Comparison of ENCODE assay signal across 22 cellular contexts in genomic region chr2:161556440-161556839, GRCh38.
DNase-seq lines count a peak whose midpoint lies in the region; ATAC-seq and TF ChIP-seq lines count a peak whose summit lies in the region.
"Had no signal": no experiment of that assay in that cellular context is flagged by ENCODE, and none has a peak within 500 bp of the region (broad histone marks: within the 10 kb centered on the region; RNA-seq: fewer than 3 reads in every experiment).

No MANE protein-coding gene starts in this region.

- no peak overlapping the region for H3K4me2 ChIP-seq in DOHH2 (ENCODE audit: low read length)

- no peaks in the 10 kb centered on the region for H3K9me2 ChIP-seq in DOHH2 (replicated peaks; ENCODE audit: control insufficient read depth, low read length)

- H3K27me3 ChIP-seq in DOHH2 (ENCODE audit: control insufficient read depth, low read length) = no peaks in the 10 kb centered on the region
- no peaks in the 10 kb centered on the region for H3K27me3 ChIP-seq in lower lobe of right lung (ENCODE audit: low read depth)
- H3K27me3 ChIP-seq: brain microvascular endothelial cell, dorsolateral prefrontal cortex, heart right ventricle, right atrium auricular region had no signal

- intact Hi-C loops in lower lobe of right lung (cut with DNase I) = no loop called here
- intact Hi-C loops in left ventricle myocardium superior (cut with micrococcal nuclease) = no loop called here

- TF ChIP-seq CTCF in DOHH2 (IDR thresholded peaks at IDR 0.05; ENCODE audit: low read depth, low read length, poor library complexity, severe bottlenecking) (peak; percentile 21), lower lobe of right lung (IDR thresholded peaks at IDR 0.05) (no peak)

- H3F3A ChIP-seq in DOHH2 (ENCODE audit: control insufficient read depth, insufficient read depth) = no peaks in the 10 kb centered on the region

- DNase-seq in HT1080 (ENCODE audit: low read depth) (peak; percentile 20), SK-MEL-5 (ENCODE audit: low read depth, low spot score) (peak; percentile 7), lower lobe of right lung (no peak), left ventricle myocardium superior (no peak), NCI-H2107 (lab: John Stamatoyannopoulos, UW) (no peak)
- no peak for DNase-seq in effector CD4-positive, alpha-beta T cell
- DNase-seq: activated T-cell treated with anti-CD3 and anti-CD28 coated beads, Interleukin-2, amount 50 U/mL, for 1 hour; brain microvascular endothelial cell; dorsolateral prefrontal cortex; GDM1; GOT3; heart right ventricle; islet precursor cell; NCI-H2029; NCI-H510A treated with DMSO at 0.1 percent for 48 hours; stimulated activated naive CD8-positive, alpha-beta T cell treated with anti-CD3 and anti-CD28 coated beads, Interleukin-15, amount 100 ng/mL, for 72 hours; T-helper 2 cell had no signal

- no peaks in the 10 kb centered on the region for H3K36me3 ChIP-seq in DOHH2 (ENCODE audit: control insufficient read depth, low read length)
- H3K36me3 ChIP-seq in lower lobe of right lung = no peaks in the 10 kb centered on the region
- H3K36me3 ChIP-seq: brain microvascular endothelial cell, heart right ventricle, right atrium auricular region had no signal

- no peaks in the 10 kb centered on the region for H3K79me2 ChIP-seq in DOHH2 (ENCODE audit: control insufficient read depth, low read length)

- in situ Hi-C loops in SK-MEL-5 (cut with HindIII; ENCODE audit: low pct_unique_long_range_greater_than_20kb, low sequenced_read_pairs) = no loop called here

- no peaks in the 10 kb centered on the region for H3K9me3 ChIP-seq in DOHH2 (ENCODE audit: control insufficient read depth, insufficient read depth, low read length)
- H3K9me3 ChIP-seq in lower lobe of right lung = no peaks in the 10 kb centered on the region
- H3K9me3 ChIP-seq: right atrium auricular region had no signal

- no peak overlapping the region for H3K4me3 ChIP-seq in DOHH2 (ENCODE audit: low read length)
- no peak overlapping the region for H3K4me3 ChIP-seq in lower lobe of right lung
- H3K4me3 ChIP-seq: dorsolateral prefrontal cortex, heart right ventricle, right atrium auricular region had no signal

- H3K27ac ChIP-seq in DOHH2 (ENCODE audit: low read depth, low read length) (no peak overlapping the region), lower lobe of right lung (no peak overlapping the region)
- H3K27ac ChIP-seq: brain microvascular endothelial cell, dorsolateral prefrontal cortex, heart right ventricle, right atrium auricular region, RWPE1 had no signal

- H4K20me1 ChIP-seq in DOHH2 (ENCODE audit: control insufficient read depth, insufficient read depth, low read depth, low read length) = no peaks in the 10 kb centered on the region

- ATAC-seq in lower lobe of right lung (peak; percentile 61 to 83), left ventricle myocardium superior (no peak), HG02852 (IDR thresholded peaks at IDR 0.05; ENCODE audit: unreplicated experiment) (no peak)
- ATAC-seq: esophagus mucosa; heart right ventricle; stimulated activated naive CD8-positive, alpha-beta T cell treated with anti-CD3 and anti-CD28 coated beads, Interleukin-15, amount 100 ng/mL, for 72 hours had no signal

- H3K4me1 ChIP-seq in DOHH2 (ENCODE audit: control insufficient read depth, low read length) (no peaks in the 10 kb centered on the region), lower lobe of right lung (no peaks in the 10 kb centered on the region)
- H3K4me1 ChIP-seq: heart right ventricle, right atrium auricular region had no signal

Comparison
In these comparisons a context has a peak if more than half of its experiments do, and no peak if none do; other contexts are left out.
1. DNase-seq: peak in HT1080 (single experiment) and SK-MEL-5 (single experiment); none in lower lobe of right lung (single experiment), effector CD4-positive, alpha-beta T cell (single experiment), left ventricle myocardium superior (single experiment) and NCI-H2107 (single experiment).
2. ATAC-seq: peak in lower lobe of right lung (2 of 2); none in left ventricle myocardium superior (single experiment) and HG02852 (single experiment).